21 cellular contexts compared by ENCODE assay signal in genomic region chr13:36536546-36536945, GRCh38.
DNase-seq lines count a peak whose midpoint lies in the region; ATAC-seq and TF ChIP-seq lines count a peak whose summit lies in the region.
"Had no signal": no experiment of that assay in that cellular context is flagged by ENCODE, and none has a peak within 500 bp of the region (broad histone marks: within the 10 kb centered on the region; RNA-seq: fewer than 3 reads in every experiment).

No MANE protein-coding gene starts in this region.

- no peaks in the 10 kb centered on the region for H3K36me3 Mint-ChIP-seq in activated CD4-positive, alpha-beta T cell treated with anti-CD3 and anti-CD28 coated beads, Interleukin-2, amount 10 ng/mL, durations not matched to agents 24 days and 14 days (ENCODE audit: low read depth)
- H3K36me3 Mint-ChIP-seq: IgD-negative memory B cell had no signal

- H2AFZ ChIP-seq in smooth muscle cell (ENCODE audit: low read depth): no peak overlapping the region

- no peaks in the 10 kb centered on the region for H4K20me1 ChIP-seq in smooth muscle cell (ENCODE audit: low read depth)

- no peak for ATAC-seq in body of pancreas

- no peak for TF ChIP-seq EP300 in stomach (IDR thresholded peaks at IDR 0.05)

- intact Hi-C loops in activated CD4-positive, alpha-beta T cell treated with anti-CD3 and anti-CD28 coated beads, Interleukin-2, amount 10 ng/mL, durations not matched to agents 24 days and 14 days (cut with micrococcal nuclease): no loop called here
- intact Hi-C loops in body of pancreas (cut with DNase I) (no loop called here), stomach (cut with DNase I; ENCODE audit: low total_unique reads) (no loop called here)

- H3K27ac Mint-ChIP-seq in activated CD4-positive, alpha-beta T cell treated with anti-CD3 and anti-CD28 coated beads, Interleukin-2, amount 10 ng/mL, durations not matched to agents 24 days and 14 days: no peak overlapping the region
- H3K27ac Mint-ChIP-seq: IgD-negative memory B cell; T-helper 1 cell treated with Interleukin-12 subunit alpha and Interleukin-12 subunit beta and Interleukin-4 antibody, amounts not matched to agents 30 μg/mL and 1 μg/mL, for 36 hours had no signal

- H3K4me2 ChIP-seq in smooth muscle cell: peak overlapping the region; percentile 66

- H3K9me3 ChIP-seq in smooth muscle cell (replicated peaks; ENCODE audit: low read depth) (no peaks in the 10 kb centered on the region), body of pancreas (peaks cover 0 to 10% (median 0%) of the 10 kb centered on the region in 3 donors), stomach (peaks cover 0 to 23% (median 14%) of the 10 kb centered on the region in 4 donors)
- H3K9me3 ChIP-seq: HAP-1 had no signal

- H3K9me3 Mint-ChIP-seq in activated CD4-positive, alpha-beta T cell treated with anti-CD3 and anti-CD28 coated beads, Interleukin-2, amount 10 ng/mL, durations not matched to agents 24 days and 14 days: no peaks in the 10 kb centered on the region

- no peak overlapping the region for H3K9ac ChIP-seq in smooth muscle cell (ENCODE audit: low read depth)

- H3K36me3 ChIP-seq in smooth muscle cell (ENCODE audit: low read depth): no peaks in the 10 kb centered on the region
- no peaks in the 10 kb centered on the region for H3K36me3 ChIP-seq in body of pancreas (replicated peaks in 1 of 2; ENCODE audit: insufficient read depth in 1 of 2, low read depth in 2 of 2)
- no peaks in the 10 kb centered on the region for H3K36me3 ChIP-seq in stomach
- H3K36me3 ChIP-seq: HAP-1 had no signal

- H3K4me1 Mint-ChIP-seq in activated CD4-positive, alpha-beta T cell treated with anti-CD3 and anti-CD28 coated beads, Interleukin-2, amount 10 ng/mL, durations not matched to agents 24 days and 14 days: no peaks in the 10 kb centered on the region
- H3K4me1 Mint-ChIP-seq: IgD-negative memory B cell had no signal

- DNase-seq in NCI-H1417 (lab: John Stamatoyannopoulos, UW) (peak in 2 of 3 experiments; percentile 49 to 75), NCI-H1417 treated with DMSO at 0.1 percent for 48 hours (lab: John Stamatoyannopoulos, UW) (no peak), SHP77 treated with DMSO at 0.1 percent for 48 hours (lab: John Stamatoyannopoulos, UW) (peak; percentile 98), smooth muscle cell (lab: John Stamatoyannopoulos, UW; ENCODE audit: unreplicated experiment) (no peak), body of pancreas (no peak), stomach (no peak)
- peak; percentile 8 for DNase-seq in activated CD4-positive, alpha-beta T cell treated with anti-CD3 and anti-CD28 coated beads, Interleukin-2, amount 10 ng/mL, durations not matched to agents 24 days and 14 days
- no peak for DNase-seq in activated CD4-positive, alpha-beta T cell treated with anti-CD3 and anti-CD28 coated beads for 4 hours
- DNase-seq: AML-193, GF-D8, Kasumi-1, MM.1S, NCI-H446, NCI-H526 treated with DMSO at 0.1 percent for 48 hours, OCI-M1, SIG-M5 had no signal

- TF ChIP-seq POLR2A in body of pancreas (IDR thresholded peaks at IDR 0.05) (no peak), stomach (IDR thresholded peaks at IDR 0.05) (no peak)

- H3K27ac ChIP-seq in smooth muscle cell (ENCODE audit: low read depth) (no peak overlapping the region), body of pancreas (no peak overlapping the region), stomach (no peak overlapping the region)
- H3K27ac ChIP-seq: 22Rv1, C4-2B had no signal

- H3K4me1 ChIP-seq in smooth muscle cell (ENCODE audit: low read depth) (no peaks in the 10 kb centered on the region), body of pancreas (no peaks in the 10 kb centered on the region), stomach (no peaks in the 10 kb centered on the region)
- H3K4me1 ChIP-seq: HAP-1 had no signal

- 48% methylated on average over 3 of the region's 3 CpGs for WGBS in smooth muscle cell (ENCODE audit: low lambda C conversion rate)
- WGBS in body of pancreas, 2 donors: 28 to 34% methylated on average over 3 of the region's 3 CpGs
- WGBS in stomach, 5 donors: 50 to 66% (median 62%) methylated on average over 3 of the region's 3 CpGs

- no peaks in the 10 kb centered on the region for H3K27me3 Mint-ChIP-seq in activated CD4-positive, alpha-beta T cell treated with anti-CD3 and anti-CD28 coated beads, Interleukin-2, amount 10 ng/mL, durations not matched to agents 24 days and 14 days

- TF ChIP-seq CTCF in smooth muscle cell (IDR thresholded peaks at IDR 0.05; ENCODE audit: borderline replicate concordance, insufficient read depth, poor library complexity, severe bottlenecking) (no peak), body of pancreas (IDR thresholded peaks at IDR 0.05) (no peak), stomach (IDR thresholded peaks at IDR 0.05) (no peak)

- no peaks in the 10 kb centered on the region for H3K27me3 ChIP-seq in smooth muscle cell (ENCODE audit: low read depth)
- H3K27me3 ChIP-seq in body of pancreas: no peaks in the 10 kb centered on the region
- H3K27me3 ChIP-seq in stomach: no peaks in the 10 kb centered on the region

- H3K4me3 ChIP-seq in smooth muscle cell (no peak overlapping the region), body of pancreas (no peak overlapping the region), stomach (no peak overlapping the region)
- H3K4me3 ChIP-seq: HAP-1 had no signal

- no peaks in the 10 kb centered on the region for H3K79me2 ChIP-seq in smooth muscle cell (ENCODE audit: low read depth)

- no peak overlapping the region for H3K4me3 Mint-ChIP-seq in activated CD4-positive, alpha-beta T cell treated with anti-CD3 and anti-CD28 coated beads, Interleukin-2, amount 10 ng/mL, durations not matched to agents 24 days and 14 days
- H3K4me3 Mint-ChIP-seq: IgD-negative memory B cell; T-helper 1 cell treated with Interleukin-12 subunit alpha and Interleukin-12 subunit beta and Interleukin-4 antibody, amounts not matched to agents 30 μg/mL and 1 μg/mL, for 36 hours had no signal

- no peaks in the 10 kb centered on the region for H3F3A ChIP-seq in smooth muscle cell (ENCODE audit: low read depth)

Comparison
In these comparisons a context has a peak if more than half of its experiments do, and no peak if none do; other contexts are left out.
1. DNase-seq: peak in NCI-H1417 (2 of 3), activated CD4-positive, alpha-beta T cell treated with anti-CD3 and anti-CD28 coated beads, Interleukin-2, amount 10 ng/mL, durations not matched to agents 24 days and 14 days (single experiment) and SHP77 treated with DMSO at 0.1 percent for 48 hours (single experiment); none in NCI-H1417 treated with DMSO at 0.1 percent for 48 hours (single experiment), activated CD4-positive, alpha-beta T cell treated with anti-CD3 and anti-CD28 coated beads for 4 hours (0 of 2), smooth muscle cell (single experiment), body of pancreas (0 of 4) and stomach (single experiment).